Comparison of ENCODE assay signal across 2 cellular contexts in genomic region chr9:122348288-122348777, GRCh38.
TF ChIP-seq lines count a peak whose summit lies in the region.

No MANE protein-coding gene starts in this region.

TF ChIP-seq in GM23338, 12 proteins besides CTCF, POLR2A, EP300 and RAD21:
- TF ChIP-seq EZH2phosphoT487 (IDR thresholded peaks at IDR 0.05; ENCODE audit: unreplicated experiment), result no peak
- no peak for TF ChIP-seq ZNF114 (CRISPR knock-in tag; IDR thresholded peaks at IDR 0.05)
- no peak for TF ChIP-seq ZNF462 (CRISPR knock-in tag; IDR thresholded peaks at IDR 0.05)
- no peak for TF ChIP-seq ETS1 (IDR thresholded peaks at IDR 0.05)
- TF ChIP-seq REST (IDR thresholded peaks at IDR 0.05; ENCODE audit: unreplicated experiment), result no peak
- no peak for TF ChIP-seq ZNF331 (CRISPR knock-in tag; IDR thresholded peaks at IDR 0.05; ENCODE audit: low read depth)
- TF ChIP-seq EZH2 (IDR thresholded peaks at IDR 0.05; ENCODE audit: low read depth, unreplicated experiment), result no peak
- no peak for TF ChIP-seq JUNB (IDR thresholded peaks at IDR 0.05; ENCODE audit: unreplicated experiment)
- no peak for TF ChIP-seq STAT1 (IDR thresholded peaks at IDR 0.05; ENCODE audit: unreplicated experiment)
- no peak for TF ChIP-seq NANOG (IDR thresholded peaks at IDR 0.05; ENCODE audit: borderline replicate concordance)
- TF ChIP-seq POLR2AphosphoS5 (IDR thresholded peaks at IDR 0.05; ENCODE audit: low read depth), result no peak
- no peak for TF ChIP-seq CREB1 (CRISPR knock-in tag; IDR thresholded peaks at IDR 0.05; ENCODE audit: low read depth)

TF ChIP-seq in H1, 55 proteins besides CTCF, POLR2A, EP300 and RAD21:
- TF ChIP-seq USF2 (IDR thresholded peaks at IDR 0.05; ENCODE audit: low read length) (no peak), CBX5 (IDR thresholded peaks at IDR 0.05; ENCODE audit: low read depth, low read length) (no peak), RFX5 (IDR thresholded peaks at IDR 0.05; ENCODE audit: borderline replicate concordance, low read depth, low read length) (no peak), RXRA (IDR thresholded peaks at IDR 0.05; ENCODE audit: insufficient read depth, low read depth, low read length) (no peak), NANOG (IDR thresholded peaks at IDR 0.05; ENCODE audit: insufficient read depth, low read depth, low read length, poor library complexity, severe bottlenecking) (no peak), MAFK (IDR thresholded peaks at IDR 0.05; ENCODE audit: low read depth, low read length) (no peak)
